10 cellular contexts compared by ENCODE assay signal in genomic region chr1:46413596-46413985, GRCh38. TPM values are rescaled to one million over a fixed set of nuclear protein-coding genes. Genes with fewer than 3 reads are reported as not detected.
DNase-seq lines count a peak whose midpoint lies in the region; ATAC-seq and TF ChIP-seq lines count a peak whose summit lies in the region.
"Had no signal": no experiment of that assay in that cellular context is flagged by ENCODE, and none has a peak within 500 bp of the region (broad histone marks: within the 10 kb centered on the region; RNA-seq: fewer than 3 reads in every experiment).

No MANE protein-coding gene starts in this region.

- no peak overlapping the region for H3K4me2 ChIP-seq in IMR-90 (ENCODE audit: low read depth, low read length)

- H3K27ac ChIP-seq in IMR-90 (ENCODE audit: insufficient read depth, low read length): no peak overlapping the region
- H3K27ac ChIP-seq: C4-2B had no signal

- H3K4me1 ChIP-seq in IMR-90 (ENCODE audit: control insufficient read depth, insufficient read depth, low read length): no peaks in the 10 kb centered on the region
- H3K4me1 ChIP-seq in mucosa of descending colon (ENCODE audit: low read depth): no peaks in the 10 kb centered on the region

- no peak overlapping the region for H3K9ac ChIP-seq in IMR-90 (ENCODE audit: low read depth, low read length)

- no peaks in the 10 kb centered on the region for H3K4me1 Mint-ChIP-seq in activated CD4-positive, alpha-beta T cell treated with anti-CD3 and anti-CD28 coated beads for 36 hours

- no peak overlapping the region for H4K5ac ChIP-seq in IMR-90 (ENCODE audit: low read depth, low read length)

- POLR2A ChIA-PET in activated CD4-positive, alpha-beta T cell treated with anti-CD3 and anti-CD28 coated beads for 36 hours (lab: Charles Lee): no interaction called here
- POLR2A ChIA-PET in IMR-90 (lab: Charles Lee; ENCODE audit: unreplicated experiment): no interaction called here

- H3K4me3 Mint-ChIP-seq in activated CD4-positive, alpha-beta T cell treated with anti-CD3 and anti-CD28 coated beads for 36 hours: no peak overlapping the region
- H3K4me3 Mint-ChIP-seq: T-helper 1 cell treated with Interleukin-12 subunit alpha and Interleukin-12 subunit beta and Interleukin-4 antibody, amounts not matched to agents 30 μg/mL and 1 μg/mL, for 36 hours had no signal

- H4K8ac ChIP-seq in IMR-90 (ENCODE audit: low read depth in 2 of 2, low read length in 2 of 2): no peak overlapping the region

- no TSS peak for BruUV-seq in IMR-90 (replicated peaks; lab: Mats Ljungman, UMichigan)

- TF ChIP-seq RAD21 in IMR-90 (IDR thresholded peaks at IDR 0.05; ENCODE audit: low read length): no peak

- no peak overlapping the region for H2AK5ac ChIP-seq in IMR-90 (ENCODE audit: low read depth, low read length)

- H3K4me3 ChIP-seq in IMR-90 (ENCODE audit: insufficient read depth, low read depth, low read length): no peak overlapping the region
- no peak overlapping the region for H3K4me3 ChIP-seq in mucosa of descending colon

- no peak overlapping the region for H2BK5ac ChIP-seq in IMR-90 (ENCODE audit: low read depth, low read length, poor library complexity, severe bottlenecking)

- no peak for TF ChIP-seq POLR2A in IMR-90 (IDR thresholded peaks at IDR 0.05; ENCODE audit: low read depth, low read length)

- peaks cover 34% of the 10 kb centered on the region for H3K27me3 ChIP-seq in IMR-90 (ENCODE audit: control insufficient read depth, insufficient read depth, low read length)

- dilution Hi-C loops in IMR-90 (cut with HindIII; ENCODE audit: low sequenced_read_pairs, unreplicated experiment): no loop called here

- in situ Hi-C loops in IMR-90 (cut with MboI; ENCODE audit: low sequenced_read_pairs): loop anchor here (25.0 kb wide), 1 partner anchor 299 kb away; the partner anchor contains the start of gene EFCAB14

- no peak overlapping the region for H3K4ac ChIP-seq in IMR-90 (ENCODE audit: low read depth, low read length)

- H3K23ac ChIP-seq in IMR-90 (ENCODE audit: low read depth, low read length): no peak overlapping the region

- no peak overlapping the region for H3K14ac ChIP-seq in IMR-90 (replicated peaks; ENCODE audit: low read depth, low read length)

- CTCF ChIA-PET in activated CD4-positive, alpha-beta T cell treated with anti-CD3 and anti-CD28 coated beads for 36 hours (lab: Charles Lee): interaction anchor here (0.5 to 2.0 kb wide), 7 partner anchors 9 to 168 kb away, joined by 3 to 5 read pairs (median 3); no protein-coding TSS in a partner anchor
- CTCF ChIA-PET in IMR-90 (lab: Yijun Ruan, JAX): interaction anchor here (0.6 kb wide), 1 partner anchor 121 kb away, joined by 3 read pairs; no protein-coding TSS in a partner anchor

- no peak overlapping the region for H2AFZ ChIP-seq in IMR-90 (replicated peaks; ENCODE audit: low read length, poor library complexity)

- H3K27me3 Mint-ChIP-seq in activated CD4-positive, alpha-beta T cell treated with anti-CD3 and anti-CD28 coated beads for 36 hours: no peaks in the 10 kb centered on the region

- no peak overlapping the region for H3K56ac ChIP-seq in IMR-90 (ENCODE audit: extremely low read depth, insufficient read depth, low read length)

- intact Hi-C loops in activated CD4-positive, alpha-beta T cell treated with anti-CD3 and anti-CD28 coated beads for 36 hours (cut with DNase I, micrococcal nuclease): no loop called here
- intact Hi-C loops in IMR-90 (cut with micrococcal nuclease): no loop called here
- intact Hi-C loops in mucosa of descending colon (cut with DNase I, micrococcal nuclease): no loop called here

- H4K91ac ChIP-seq in IMR-90 (ENCODE audit: insufficient read depth, low read depth, low read length): no peak overlapping the region

- H3K9me3 ChIP-seq in IMR-90 (ENCODE audit: control insufficient read depth, insufficient read depth, low read length) (no peaks in the 10 kb centered on the region), mucosa of descending colon (no peaks in the 10 kb centered on the region)

- no peaks in the 10 kb centered on the region for H4K20me1 ChIP-seq in IMR-90 (ENCODE audit: insufficient read depth, low read length)

- no peaks in the 10 kb centered on the region for H3K36me3 ChIP-seq in IMR-90 (ENCODE audit: control insufficient read depth, insufficient read depth, low read length)
- no peaks in the 10 kb centered on the region for H3K36me3 ChIP-seq in mucosa of descending colon (ENCODE audit: low read depth)

- H2BK120ac ChIP-seq in IMR-90 (ENCODE audit: low read depth, low read length): no peak overlapping the region

- WGBS in IMR-90 (ENCODE audit: extremely low coverage in 2 of 2, insufficient read length in 1 of 2), 2 experiments: 73% methylated on average over 2 of the region's 7 CpGs; no CpG with 5 or more reads in 1 of the 2 experiments

- DNase-seq in activated CD4-positive, alpha-beta T cell treated with anti-CD3 and anti-CD28 coated beads for 36 hours: peak; percentile 59
- no peak for DNase-seq in activated CD4-positive, alpha-beta T cell treated with anti-CD3 and anti-CD28 coated beads for 1 hour
- no peak for DNase-seq in IMR-90
- DNase-seq in activated naive CD4-positive, alpha-beta T cell treated with anti-CD3 and anti-CD28 coated beads, Interleukin-2, amount 50 U/mL, for 72 hours (ENCODE audit: low spot score in 2 of 2): no peak
- peak in 1 of 3 donors; percentile 34 for DNase-seq in mucosa of descending colon
- DNase-seq in NCI-H1436 treated with DMSO at 0.1 percent for 48 hours (lab: John Stamatoyannopoulos, UW): no peak

- no peaks in the 10 kb centered on the region for H3K36me3 Mint-ChIP-seq in activated CD4-positive, alpha-beta T cell treated with anti-CD3 and anti-CD28 coated beads for 36 hours (ENCODE audit: low read depth)
- no peaks in the 10 kb centered on the region for H3K36me3 Mint-ChIP-seq in activated naive CD4-positive, alpha-beta T cell treated with anti-CD3 and anti-CD28 coated beads, Interleukin-2, amount 50 U/mL, for 72 hours

- no peak overlapping the region for H3K18ac ChIP-seq in IMR-90 (ENCODE audit: low read depth, low read length)

- H2BK20ac ChIP-seq in IMR-90 (ENCODE audit: low read depth, low read length): no peak overlapping the region

- no peak overlapping the region for H2BK15ac ChIP-seq in IMR-90 (ENCODE audit: low read depth, low read length)

- ATAC-seq in activated CD4-positive, alpha-beta T cell treated with anti-CD3 and anti-CD28 coated beads for 36 hours: peak; percentile 93
- ATAC-seq in IMR-90 (ENCODE audit: low read depth): peak; percentile 52
- peak; percentile 46 to 80 for ATAC-seq in activated naive CD4-positive, alpha-beta T cell treated with anti-CD3 and anti-CD28 coated beads, Interleukin-2, amount 50 U/mL, for 72 hours
- peak; percentile 27 for ATAC-seq in mucosa of descending colon
- no peak for ATAC-seq in GM21737 (IDR thresholded peaks at IDR 0.05; ENCODE audit: unreplicated experiment)
- no peak for ATAC-seq in GM18511 (IDR thresholded peaks at IDR 0.05; ENCODE audit: unreplicated experiment)

- H3K9me1 ChIP-seq in IMR-90 (ENCODE audit: insufficient read depth, low read length): 0 out of 2 replicates have a peak, but pooled peaks cover 6% of the 10 kb centered on the region

- no peaks in the 10 kb centered on the region for H3K9me3 Mint-ChIP-seq in activated CD4-positive, alpha-beta T cell treated with anti-CD3 and anti-CD28 coated beads for 36 hours (ENCODE audit: low read depth)
- H3K9me3 Mint-ChIP-seq in activated naive CD4-positive, alpha-beta T cell treated with anti-CD3 and anti-CD28 coated beads, Interleukin-2, amount 50 U/mL, for 72 hours: no peaks in the 10 kb centered on the region
- H3K9me3 Mint-ChIP-seq: T-helper 1 cell treated with Interleukin-12 subunit alpha and Interleukin-12 subunit beta and Interleukin-4 antibody, amounts not matched to agents 30 μg/mL and 1 μg/mL, for 36 hours had no signal

- peak; percentile 18; the same call in 1 of the 2 replicates for TF ChIP-seq CTCF in IMR-90 (conservative IDR thresholded peaks at IDR 0.05; ENCODE audit: low read depth, low read length)
- TF ChIP-seq CTCF in mucosa of descending colon (IDR thresholded peaks at IDR 0.05): no peak

- no peak overlapping the region for H3K27ac Mint-ChIP-seq in activated CD4-positive, alpha-beta T cell treated with anti-CD3 and anti-CD28 coated beads for 36 hours
- H3K27ac Mint-ChIP-seq in activated naive CD4-positive, alpha-beta T cell treated with anti-CD3 and anti-CD28 coated beads, Interleukin-2, amount 50 U/mL, for 72 hours: peak overlapping the region in 1 of 2 donors; percentile 17
- H3K27ac Mint-ChIP-seq: T-helper 1 cell treated with Interleukin-12 subunit alpha and Interleukin-12 subunit beta and Interleukin-4 antibody, amounts not matched to agents 30 μg/mL and 1 μg/mL, for 36 hours had no signal

- H2AK9ac ChIP-seq in IMR-90 (replicated peaks; ENCODE audit: low read depth, low read length, poor library complexity): no peak overlapping the region

- H3K79me1 ChIP-seq in IMR-90 (ENCODE audit: low read depth in 1 of 2, low read length in 2 of 2): no peaks in the 10 kb centered on the region

TF ChIP-seq in IMR-90, 13 proteins besides CTCF, POLR2A, EP300 and RAD21 (continues in another document):
- TF ChIP-seq CEBPB (IDR thresholded peaks at IDR 0.05; ENCODE audit: low read depth, low read length) (no peak), MAZ (IDR thresholded peaks at IDR 0.05; ENCODE audit: borderline replicate concordance, low read depth, low read length) (no peak), CHD1 (IDR thresholded peaks at IDR 0.05; ENCODE audit: low read depth, low read length) (no peak), ELK1 (IDR thresholded peaks at IDR 0.05; ENCODE audit: borderline replicate concordance, low read depth, low read length) (no peak), SMC3 (IDR thresholded peaks at IDR 0.05; ENCODE audit: low read depth, low read length) (no peak), RFX5 (IDR thresholded peaks at IDR 0.05; ENCODE audit: low read depth, low read length) (no peak), BHLHE40 (IDR thresholded peaks at IDR 0.05; ENCODE audit: low read depth, low read length) (no peak)

RNA-seq across cellular contexts. Expression of gene FAAH, which starts 19.5 kb away (rescaled TPM):
- 1 to 10 TPM; 5.3 to 7.5 TPM for total RNA-seq in activated CD4-positive, alpha-beta T cell treated with anti-CD3 and anti-CD28 coated beads for 36 hours
- total RNA-seq in IMR-90 (2012; rRNA removed): under 0.01 TPM in 1 of 2 replicates, not detected in the other
- polyA plus RNA-seq in IMR-90 (2012; rRNA removed): 0.19 and 0.29 TPM in 2 replicates
- 0.12 and 0.27 TPM in 2 replicates for polyA plus RNA-seq in IMR-90 (2012; cell fraction: cytosol; rRNA removed)
- polyA plus RNA-seq in IMR-90 (2012; cell fraction: nucleus; rRNA removed; ENCODE audit: low replicate concordance): 2.3 and 3.0 TPM in 2 replicates
- 1 to 10 TPM; 5.5 to 5.7 TPM for total RNA-seq in activated naive CD4-positive, alpha-beta T cell treated with anti-CD3 and anti-CD28 coated beads, Interleukin-2, amount 50 U/mL, for 72 hours
- total RNA-seq in mucosa of descending colon: 100 to 1,000 TPM in 1 of 3 donors, 10 to 100 TPM in 2; 51.7 to 130 (median 60.2) TPM

Comparison
In these comparisons a context has a peak if more than half of its experiments do, and no peak if none do; other contexts are left out.
1. ATAC-seq: peak in activated CD4-positive, alpha-beta T cell treated with anti-CD3 and anti-CD28 coated beads for 36 hours (single experiment), IMR-90 (single experiment), activated naive CD4-positive, alpha-beta T cell treated with anti-CD3 and anti-CD28 coated beads, Interleukin-2, amount 50 U/mL, for 72 hours (2 of 2) and mucosa of descending colon (single experiment); none in GM21737 (single experiment) and GM18511 (single experiment).
2. RNA of gene FAAH, which starts 19.5 kb away (total RNA-seq): 51.7 to 130 TPM in mucosa of descending colon; 5.3 to 7.5 TPM in activated CD4-positive, alpha-beta T cell treated with anti-CD3 and anti-CD28 coated beads for 36 hours, 5.5 to 5.7 TPM in activated naive CD4-positive, alpha-beta T cell treated with anti-CD3 and anti-CD28 coated beads, Interleukin-2, amount 50 U/mL, for 72 hours and under 0.01 TPM in IMR-90; every median in the first group is over 4 times any median in the second.